11 cellular contexts compared by ENCODE assay signal in genomic region chr20:58150772-58151171, GRCh38.
DNase-seq lines count a peak whose midpoint lies in the region; ATAC-seq and TF ChIP-seq lines count a peak whose summit lies in the region.
"Had no signal": no experiment of that assay in that cellular context is flagged by ENCODE, and none has a peak within 500 bp of the region (broad histone marks: within the 10 kb centered on the region; RNA-seq: fewer than 3 reads in every experiment).

No MANE protein-coding gene starts in this region.

- no peak overlapping the region for H2AFZ ChIP-seq in GM23248

- no peaks in the 10 kb centered on the region for H3K4me1 ChIP-seq in GM23248 (ENCODE audit: insufficient read depth)

- no peak for TF ChIP-seq CTCF in coronary artery (IDR thresholded peaks at IDR 0.05)

- H3K4me3 ChIP-seq in GM23248 (no peak overlapping the region), coronary artery (no peak overlapping the region)

- H3F3A ChIP-seq in GM23248 (ENCODE audit: insufficient read depth), result no peaks in the 10 kb centered on the region

- no peak overlapping the region for H3K4me2 ChIP-seq in GM23248 (ENCODE audit: unreplicated experiment)

- no peaks in the 10 kb centered on the region for H3K36me3 ChIP-seq in GM23248 (ENCODE audit: low read depth)

- H3K9ac ChIP-seq in GM23248, result no peak overlapping the region

- DNase-seq in COR-L47 (lab: John Stamatoyannopoulos, UW) (peak; percentile 77), HT-29 (ENCODE audit: low spot score) (peak; percentile 57), NCI-H748 treated with DMSO at 0.1 percent for 48 hours (lab: John Stamatoyannopoulos, UW) (peak; percentile 65), kidney tubule cell (ENCODE audit: low spot score) (peak; percentile 33), GM23248 (no peak), coronary artery (ENCODE audit: low spot score) (no peak)
- no peak for DNase-seq in stimulated activated CD8-positive, alpha-beta memory T cell treated with anti-CD3 and anti-CD28 coated beads, Interleukin-4, amount 100 ng/mL, for 48 hours
- DNase-seq: effector memory CD8-positive, alpha-beta T cell; NCI-H1694 treated with DMSO at 0.1 percent for 48 hours; stimulated activated CD4-positive, alpha-beta T cell treated with anti-CD3 and anti-CD28 coated beads, Interleukin-4, amount 100 ng/mL, for 24 hours had no signal

- WGBS in GM23248 (ENCODE audit: low coverage in 1 of 2, low lambda C conversion rate in 2 of 2, missing lambda C conversion rate in 2 of 2), 2 experiments, result 88 to 91% methylated on average over 31 of the region's 31 CpGs

- H3K79me2 ChIP-seq in GM23248 (ENCODE audit: insufficient read depth), result no peaks in the 10 kb centered on the region

- no peak for ATAC-seq in GM21528 (IDR thresholded peaks at IDR 0.05; ENCODE audit: low FRiP score, unreplicated experiment)
- ATAC-seq: effector memory CD8-positive, alpha-beta T cell had no signal

- no peaks in the 10 kb centered on the region for H4K20me1 ChIP-seq in GM23248 (ENCODE audit: insufficient read depth)

- H3K27me3 ChIP-seq in GM23248 (replicated peaks; ENCODE audit: insufficient read depth), result peaks cover 27% of the 10 kb centered on the region; the same call in 1 of the 2 replicates

- no peaks in the 10 kb centered on the region for H3K9me3 ChIP-seq in GM23248 (ENCODE audit: low read depth)

- in situ Hi-C loops in GM23248 (cut with MboI), result no loop called here

- no peaks in the 10 kb centered on the region for H3K9me2 ChIP-seq in GM23248 (ENCODE audit: insufficient read depth)

- H3K27ac ChIP-seq in GM23248 (no peak overlapping the region), coronary artery (no peak overlapping the region)

Comparison
In these comparisons a context has a peak if more than half of its experiments do, and no peak if none do; other contexts are left out.
1. DNase-seq: peak in COR-L47 (single experiment), HT-29 (single experiment), NCI-H748 treated with DMSO at 0.1 percent for 48 hours (single experiment) and kidney tubule cell (single experiment); none in GM23248 (single experiment), coronary artery (single experiment) and stimulated activated CD8-positive, alpha-beta memory T cell treated with anti-CD3 and anti-CD28 coated beads, Interleukin-4, amount 100 ng/mL, for 48 hours (single experiment).